1 cellular context compared by ENCODE assay signal in the genomic region with DNA sequence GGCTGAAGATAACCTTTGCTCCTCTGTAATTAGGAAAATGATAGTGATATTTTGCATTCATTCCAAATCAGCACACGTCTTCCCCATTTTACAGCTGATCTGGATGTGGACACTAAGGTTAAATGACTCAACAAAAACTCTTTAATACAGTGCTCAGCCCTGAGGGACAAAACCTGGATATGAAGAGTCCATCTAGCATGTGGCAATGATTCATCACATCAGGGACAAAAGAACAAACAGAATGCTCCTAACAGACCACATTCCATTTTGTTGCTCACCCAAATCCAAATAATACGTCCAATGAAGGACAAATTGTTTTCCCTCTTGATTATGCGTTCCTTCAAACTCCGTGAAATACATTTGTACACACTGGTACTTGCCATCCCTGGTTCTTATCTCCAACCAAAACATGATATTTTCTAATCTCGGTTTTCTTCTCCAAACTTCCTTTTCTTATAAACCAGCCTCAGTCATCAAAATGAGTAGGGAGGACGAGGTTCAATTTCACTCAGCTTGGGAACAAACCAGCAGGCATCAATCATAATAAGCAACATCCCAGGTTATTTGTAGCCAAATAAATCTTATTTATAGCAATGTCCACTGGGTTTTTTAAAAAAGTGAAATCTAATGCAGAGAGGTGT.
TF ChIP-seq lines count a peak whose summit lies in the region.

No MANE protein-coding gene starts in this region.

TF ChIP-seq in A549, 52 proteins besides CTCF, POLR2A, EP300 and RAD21:
- TF ChIP-seq, protein P1, sequence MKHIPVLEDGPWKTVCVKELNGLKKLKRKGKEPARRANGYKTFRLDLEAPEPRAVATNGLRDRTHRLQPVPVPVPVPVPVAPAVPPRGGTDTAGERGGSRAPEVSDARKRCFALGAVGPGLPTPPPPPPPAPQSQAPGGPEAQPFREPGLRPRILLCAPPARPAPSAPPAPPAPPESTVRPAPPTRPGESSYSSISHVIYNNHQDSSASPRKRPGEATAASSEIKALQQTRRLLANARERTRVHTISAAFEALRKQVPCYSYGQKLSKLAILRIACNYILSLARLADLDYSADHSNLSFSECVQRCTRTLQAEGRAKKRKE (CRISPR knock-in tag; IDR thresholded peaks at IDR 0.05; ENCODE audit: low read depth): no peak
- peak; percentile 50; the same call in 1 of the 2 replicates for TF ChIP-seq NFE2L2 (conservative IDR thresholded peaks at IDR 0.05; ENCODE audit: low read length)
- TF ChIP-seq E2F6 (IDR thresholded peaks at IDR 0.05; ENCODE audit: borderline replicate concordance, low read depth): no peak
- TF ChIP-seq JUN (IDR thresholded peaks at IDR 0.05): peak in 1 of 2 experiments; percentile 57; a peak in 1 of 5 replicates
- no peak for TF ChIP-seq FOSB (CRISPR knock-in tag; IDR thresholded peaks at IDR 0.05)
- TF ChIP-seq NPAS2 (CRISPR knock-in tag; IDR thresholded peaks at IDR 0.05; ENCODE audit: borderline replicate concordance): no peak
- TF ChIP-seq CEBPB (IDR thresholded peaks at IDR 0.05): peak in 1 of 2 experiments; percentile 65; a peak in 2 of 4 replicates
- peak; percentile 86 for TF ChIP-seq MAFK (IDR thresholded peaks at IDR 0.05; ENCODE audit: partially characterized antibody)
- TF ChIP-seq MAZ (IDR thresholded peaks at IDR 0.05; ENCODE audit: borderline replicate concordance, low read depth, low read length): no peak
- peak; percentile 66 for TF ChIP-seq FOSL2 (IDR thresholded peaks at IDR 0.05)
- peak; percentile 92 for TF ChIP-seq FOSL2 (CRISPR knock-in tag; IDR thresholded peaks at IDR 0.05)
- TF ChIP-seq TP53 (CRISPR knock-in tag; IDR thresholded peaks at IDR 0.05): no peak
- TF ChIP-seq RARB (CRISPR knock-in tag; IDR thresholded peaks at IDR 0.05): no peak
- TF ChIP-seq CBX8 (IDR thresholded peaks at IDR 0.05): no peak
- no peak for TF ChIP-seq RFX5 (IDR thresholded peaks at IDR 0.05)
- TF ChIP-seq ELK1 (IDR thresholded peaks at IDR 0.05; ENCODE audit: low read depth, low read length): no peak
- TF ChIP-seq EHMT2 (IDR thresholded peaks at IDR 0.05; ENCODE audit: low read depth): no peak
- peak; percentile 82 for TF ChIP-seq JUNB (IDR thresholded peaks at IDR 0.05)
- TF ChIP-seq HMGXB4 (CRISPR knock-in tag; IDR thresholded peaks at IDR 0.05; ENCODE audit: borderline replicate concordance): no peak
- TF ChIP-seq, protein P2, sequence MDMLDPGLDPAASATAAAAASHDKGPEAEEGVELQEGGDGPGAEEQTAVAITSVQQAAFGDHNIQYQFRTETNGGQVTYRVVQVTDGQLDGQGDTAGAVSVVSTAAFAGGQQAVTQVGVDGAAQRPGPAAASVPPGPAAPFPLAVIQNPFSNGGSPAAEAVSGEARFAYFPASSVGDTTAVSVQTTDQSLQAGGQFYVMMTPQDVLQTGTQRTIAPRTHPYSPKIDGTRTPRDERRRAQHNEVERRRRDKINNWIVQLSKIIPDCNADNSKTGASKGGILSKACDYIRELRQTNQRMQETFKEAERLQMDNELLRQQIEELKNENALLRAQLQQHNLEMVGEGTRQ (IDR thresholded peaks at IDR 0.05): no peak
- TF ChIP-seq, protein P3, sequence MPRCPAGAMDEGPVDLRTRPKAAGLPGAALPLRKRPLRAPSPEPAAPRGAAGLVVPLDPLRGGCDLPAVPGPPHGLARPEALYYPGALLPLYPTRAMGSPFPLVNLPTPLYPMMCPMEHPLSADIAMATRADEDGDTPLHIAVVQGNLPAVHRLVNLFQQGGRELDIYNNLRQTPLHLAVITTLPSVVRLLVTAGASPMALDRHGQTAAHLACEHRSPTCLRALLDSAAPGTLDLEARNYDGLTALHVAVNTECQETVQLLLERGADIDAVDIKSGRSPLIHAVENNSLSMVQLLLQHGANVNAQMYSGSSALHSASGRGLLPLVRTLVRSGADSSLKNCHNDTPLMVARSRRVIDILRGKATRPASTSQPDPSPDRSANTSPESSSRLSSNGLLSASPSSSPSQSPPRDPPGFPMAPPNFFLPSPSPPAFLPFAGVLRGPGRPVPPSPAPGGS (IDR thresholded peaks at IDR 0.05): 0 out of 3 replicates have a peak, but pooled peaks have one; percentile 48
- no peak for TF ChIP-seq HES2 (IDR thresholded peaks at IDR 0.05)
- TF ChIP-seq, protein P4, sequence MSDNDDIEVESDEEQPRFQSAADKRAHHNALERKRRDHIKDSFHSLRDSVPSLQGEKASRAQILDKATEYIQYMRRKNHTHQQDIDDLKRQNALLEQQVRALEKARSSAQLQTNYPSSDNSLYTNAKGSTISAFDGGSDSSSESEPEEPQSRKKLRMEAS (IDR thresholded peaks at IDR 0.05): peak; percentile 92
- TF ChIP-seq CBX2 (IDR thresholded peaks at IDR 0.05; ENCODE audit: borderline replicate concordance, low read depth): no peak
- TF ChIP-seq ESRRA (IDR thresholded peaks at IDR 0.05; ENCODE audit: borderline replicate concordance, low read length): peak; percentile 52; the same call in 1 of the 2 replicates
- TF ChIP-seq, protein P5, sequence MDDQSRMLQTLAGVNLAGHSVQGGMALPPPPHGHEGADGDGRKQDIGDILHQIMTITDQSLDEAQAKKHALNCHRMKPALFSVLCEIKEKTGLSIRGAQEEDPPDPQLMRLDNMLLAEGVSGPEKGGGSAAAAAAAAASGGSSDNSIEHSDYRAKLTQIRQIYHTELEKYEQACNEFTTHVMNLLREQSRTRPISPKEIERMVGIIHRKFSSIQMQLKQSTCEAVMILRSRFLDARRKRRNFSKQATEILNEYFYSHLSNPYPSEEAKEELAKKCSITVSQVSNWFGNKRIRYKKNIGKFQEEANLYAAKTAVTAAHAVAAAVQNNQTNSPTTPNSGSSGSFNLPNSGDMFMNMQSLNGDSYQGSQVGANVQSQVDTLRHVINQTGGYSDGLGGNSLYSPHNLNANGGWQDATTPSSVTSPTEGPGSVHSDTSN (IDR thresholded peaks at IDR 0.05): no peak
- TF ChIP-seq HEYL (CRISPR knock-in tag; IDR thresholded peaks at IDR 0.05): no peak
- TF ChIP-seq RNF2 (IDR thresholded peaks at IDR 0.05; ENCODE audit: borderline replicate concordance, low read depth): no peak
- TF ChIP-seq ZC3H11A (IDR thresholded peaks at IDR 0.05): no peak
- TF ChIP-seq GATA3 (IDR thresholded peaks at IDR 0.05; ENCODE audit: borderline replicate concordance): peak; percentile 78; the same call in 1 of the 2 replicates
- TF ChIP-seq RCOR1 (IDR thresholded peaks at IDR 0.05; ENCODE audit: low read depth, low read length): no peak
